In genomic region chr6:139778113-139778512, GRCh38 we compare ENCODE assay signal across 20 cellular contexts.
DNase-seq lines count a peak whose midpoint lies in the region; ATAC-seq, FAIRE-seq and TF ChIP-seq lines count a peak whose summit lies in the region.
"Had no signal": no experiment of that assay in that cellular context is flagged by ENCODE, and none has a peak within 500 bp of the region (broad histone marks: within the 10 kb centered on the region; RNA-seq: fewer than 3 reads in every experiment).

No MANE protein-coding gene starts in this region.

- H4K5ac ChIP-seq in H1 (ENCODE audit: insufficient read length, low read depth, low read length), result no peak overlapping the region

- H3K27ac ChIP-seq in H1 (ENCODE audit: low read depth, low read length) (no peak overlapping the region), brain microvascular endothelial cell (no peak overlapping the region)
- H3K27ac ChIP-seq: SJSA1, thoracic aorta had no signal

- no peak overlapping the region for H3K9ac ChIP-seq in H1 (replicated peaks in 1 of 4; ENCODE audit: extremely low read depth in 1 of 4, low read depth in 3 of 4, low read length in 3 of 4)

- H3K18ac ChIP-seq in H1 (ENCODE audit: extremely low read depth, low read length), result no peak overlapping the region

- no peaks in the 10 kb centered on the region for H3K79me2 ChIP-seq in H1 (ENCODE audit: control insufficient read depth in 1 of 2, insufficient read depth in 2 of 2, low read length in 2 of 2)

- no peak overlapping the region for H3K4me3 Mint-ChIP-seq in nephron
- H3K4me3 Mint-ChIP-seq: activated B cell treated with CpG ODN at 0.5 μM for 24 hours; activated CD8-positive, alpha-beta T cell treated with anti-CD3 and anti-CD28 coated beads, Interleukin-2, amount 10 ng/mL, durations not matched to agents 7 days and 5 days; activated naive CD4-positive, alpha-beta T cell treated with anti-CD3 and anti-CD28 coated beads, Interleukin-2, amount 50 U/mL, for 24 hours; activated T-cell treated with anti-CD3 and anti-CD28 coated beads, Interleukin-2, amount 50 U/mL, for 72 hours; T-helper 2 cell treated with Interferon-gamma antibody and Interleukin-4, amounts not matched to agents 5 μg/mL and 100 μg/mL, for 36 hours had no signal

- TF ChIP-seq CTCF in H1 (IDR thresholded peaks at IDR 0.05; ENCODE audit: control extremely low read depth in 1 of 3, insufficient read depth in 1 of 3, low read depth in 1 of 3, low read length in 3 of 3), result no peak
- TF ChIP-seq CTCF in nephron (IDR thresholded peaks at IDR 0.05; ENCODE audit: unreplicated experiment in 3 of 3), result no peak
- TF ChIP-seq CTCF in brain microvascular endothelial cell (IDR thresholded peaks at IDR 0.05; ENCODE audit: low read depth, low read length, missing control alignments), result no peak

- no peak overlapping the region for H3K4me2 ChIP-seq in H1 (ENCODE audit: insufficient read depth in 1 of 2, low read depth in 2 of 2, low read length in 2 of 2)

- no peaks in the 10 kb centered on the region for H4K20me1 ChIP-seq in H1 (replicated peaks in 1 of 2; ENCODE audit: control insufficient read depth in 1 of 2, insufficient read depth in 2 of 2, low read length in 2 of 2)

- H3K27me3 Mint-ChIP-seq in nephron (ENCODE audit: low read depth), result no peaks in the 10 kb centered on the region
- H3K27me3 Mint-ChIP-seq: activated B cell treated with CpG ODN at 0.5 μM for 24 hours had no signal

- H3K36me3 Mint-ChIP-seq in nephron (ENCODE audit: low read depth), result no peaks in the 10 kb centered on the region
- H3K36me3 Mint-ChIP-seq: activated naive CD4-positive, alpha-beta T cell treated with anti-CD3 and anti-CD28 coated beads, Interleukin-2, amount 50 U/mL, for 24 hours had no signal

- H3K23me2 ChIP-seq in H1 (ENCODE audit: low read depth, low read length), result no peaks in the 10 kb centered on the region

- H2BK12ac ChIP-seq in H1 (ENCODE audit: low read depth, low read length), result 0 out of 2 replicates have a peak overlapping the region, but pooled peaks have one; percentile 55

- in situ Hi-C loops in brain microvascular endothelial cell (cut with HindIII; ENCODE audit: low pct_ligation_motif_present, low sequenced_read_pairs), result no loop called here

- CTCF ChIA-PET in H1 (lab: Charles Lee; ENCODE audit: partially characterized antibody), result interaction anchor here (0.9 kb wide), 1 partner anchor 17 kb away, joined by 4 read pairs; no protein-coding TSS in a partner anchor

- no peak for TF ChIP-seq EP300 in H1 (IDR thresholded peaks at IDR 0.05; ENCODE audit: borderline replicate concordance in 1 of 2, low read depth in 2 of 2, low read length in 2 of 2)

- intact Hi-C loops in Right ventricle myocardium superior (cut with DNase I), result no loop called here
- intact Hi-C loops in Right ventricle myocardium inferior (cut with DNase I), result loop anchor here (10.0 kb wide), 1 partner anchor 263 kb away; no protein-coding TSS in a partner anchor

- no peak overlapping the region for H3K4me3 ChIP-seq in H1 (ENCODE audit: extremely low read depth in 1 of 4, insufficient read depth in 2 of 4, low read depth in 3 of 4, low read length in 4 of 4)
- no peak overlapping the region for H3K4me3 ChIP-seq in brain microvascular endothelial cell (ENCODE audit: low read depth, low read length)
- H3K4me3 ChIP-seq: SJSA1, thoracic aorta had no signal

- no peak overlapping the region for H3K4ac ChIP-seq in H1 (replicated peaks; ENCODE audit: insufficient read length, low read depth, low read length)

- H3K4me1 ChIP-seq in H1 (replicated peaks in 1 of 4; ENCODE audit: control insufficient read depth in 3 of 4, insufficient read depth in 4 of 4, low read length in 3 of 4), result peaks cover 0 to 17% (median 3%) of the 10 kb centered on the region in 4 experiments; a peak in 3 of 7 replicates

- no peak overlapping the region for H4K91ac ChIP-seq in H1 (replicated peaks; ENCODE audit: insufficient read length, low read length)

- no peak overlapping the region for H3K14ac ChIP-seq in H1 (ENCODE audit: insufficient read length)

- no peaks in the 10 kb centered on the region for H3K27me3 ChIP-seq in H1 (replicated peaks in 1 of 4; ENCODE audit: control insufficient read depth in 3 of 4, extremely low read depth in 1 of 4, insufficient read depth in 3 of 4, low read length in 3 of 4)
- H3K27me3 ChIP-seq in brain microvascular endothelial cell (replicated peaks), result no peaks in the 10 kb centered on the region
- H3K27me3 ChIP-seq: SJSA1 had no signal

- ATAC-seq in Right ventricle myocardium superior (ENCODE audit: poor library complexity) (peak; percentile 34), Right ventricle myocardium inferior (no peak)
- ATAC-seq: activated CD8-positive, alpha-beta T cell treated with anti-CD3 and anti-CD28 coated beads, Interleukin-2, amount 10 ng/mL, durations not matched to agents 7 days and 5 days; activated T-cell treated with anti-CD3 and anti-CD28 coated beads, Interleukin-2, amount 50 U/mL, for 72 hours had no signal

- no peak overlapping the region for H2BK5ac ChIP-seq in H1 (ENCODE audit: low read depth, low read length)

- no peak overlapping the region for H2BK15ac ChIP-seq in H1 (ENCODE audit: low read length)

- TF ChIP-seq RAD21 in H1 (IDR thresholded peaks at IDR 0.05 in 1 of 2, conservative IDR thresholded peaks at IDR 0.05 in 1 of 2; ENCODE audit: low read depth in 2 of 2, low read length in 2 of 2), result no peak

- H2BK120ac ChIP-seq in H1 (replicated peaks; ENCODE audit: low read depth, low read length), result no peak overlapping the region

- DNase-seq in Right ventricle myocardium superior (no peak), Right ventricle myocardium inferior (ENCODE audit: missing footprints) (no peak), H1 (ENCODE audit: low read depth in 1 of 2, low spot score in 2 of 2) (no peak), brain microvascular endothelial cell (no peak), pons (ENCODE audit: low spot score) (no peak), NCI-H2081 (lab: John Stamatoyannopoulos, UW) (no peak), NCI-H1694 (lab: John Stamatoyannopoulos, UW) (no peak)
- DNase-seq: activated B cell treated with CpG ODN at 0.5 μM for 24 hours; activated CD8-positive, alpha-beta T cell treated with anti-CD3 and anti-CD28 coated beads, Interleukin-2, amount 10 ng/mL, durations not matched to agents 7 days and 5 days; activated T-cell treated with anti-CD3 and anti-CD28 coated beads, Interleukin-2, amount 50 U/mL, for 72 hours; cortex of kidney; foreskin melanocyte; OCI-M1 had no signal

- 82% methylated on average over 4 of the region's 4 CpGs; no CpG with 5 or more reads in 1 of the 2 experiments for WGBS in H1 (ENCODE audit: extremely low coverage in 1 of 2, insufficient coverage in 1 of 2, insufficient read length in 1 of 2, insufficient replicate concordance in 2 of 2, low coverage in 1 of 2, low lambda C conversion rate in 2 of 2, missing lambda C conversion rate in 1 of 2), 2 experiments

- H3K9me3 ChIP-seq in H1 (ENCODE audit: insufficient read depth in 2 of 2, low read depth in 1 of 2, low read length in 1 of 2), result no peaks in the 10 kb centered on the region
- H3K9me3 ChIP-seq: thoracic aorta had no signal

- H3K56ac ChIP-seq in H1 (replicated peaks; ENCODE audit: insufficient read length, low read depth, low read length), result no peak overlapping the region

- no peak overlapping the region for H2BK20ac ChIP-seq in H1 (ENCODE audit: low read length)

- H3K36me3 ChIP-seq in H1 (ENCODE audit: control insufficient read depth in 2 of 4, insufficient read depth in 4 of 4, low read length in 3 of 4), result no peaks in the 10 kb centered on the region
- no peaks in the 10 kb centered on the region for H3K36me3 ChIP-seq in brain microvascular endothelial cell (replicated peaks)
- H3K36me3 ChIP-seq: SJSA1, thoracic aorta had no signal

- peak overlapping the region; percentile 12 to 62 (median 60) for H3K27ac Mint-ChIP-seq in nephron
- H3K27ac Mint-ChIP-seq: activated B cell treated with CpG ODN at 0.5 μM for 24 hours; activated CD8-positive, alpha-beta T cell treated with anti-CD3 and anti-CD28 coated beads, Interleukin-2, amount 10 ng/mL, durations not matched to agents 7 days and 5 days; activated naive CD4-positive, alpha-beta T cell treated with anti-CD3 and anti-CD28 coated beads, Interleukin-2, amount 50 U/mL, for 24 hours; activated T-cell treated with anti-CD3 and anti-CD28 coated beads, Interleukin-2, amount 50 U/mL, for 72 hours; T-helper 2 cell treated with Interferon-gamma antibody and Interleukin-4, amounts not matched to agents 5 μg/mL and 100 μg/mL, for 36 hours had no signal

- POLR2A ChIA-PET in H1 (lab: Charles Lee; ENCODE audit: partially characterized antibody), result interaction anchor here (1.4 kb wide), 1 partner anchor 403 kb away, joined by 5 read pairs; the partner anchor contains the start of gene CITED2

- no peak for TF ChIP-seq POLR2A in H1 (IDR thresholded peaks at IDR 0.05; ENCODE audit: control extremely low read depth in 1 of 2, low read depth in 2 of 2, low read length in 2 of 2)

- peaks cover 42% of the 10 kb centered on the region for H3K4me1 Mint-ChIP-seq in nephron
- H3K4me1 Mint-ChIP-seq: activated B cell treated with CpG ODN at 0.5 μM for 24 hours; activated naive CD4-positive, alpha-beta T cell treated with anti-CD3 and anti-CD28 coated beads, Interleukin-2, amount 50 U/mL, for 24 hours had no signal

- no peak overlapping the region for H2AK5ac ChIP-seq in H1 (ENCODE audit: low read depth, low read length)

- no peak overlapping the region; the same call in 1 of the 2 replicates for H2AFZ ChIP-seq in H1 (ENCODE audit: low read length)

- H3K79me1 ChIP-seq in H1 (ENCODE audit: low read depth, low read length), result no peaks in the 10 kb centered on the region

- H4K8ac ChIP-seq in H1 (ENCODE audit: extremely low read depth, insufficient read depth, low read length), result no peak overlapping the region

- H3K23ac ChIP-seq in H1 (ENCODE audit: insufficient read length), result no peak overlapping the region

- no peaks in the 10 kb centered on the region for H3K9me3 Mint-ChIP-seq in nephron
- H3K9me3 Mint-ChIP-seq: activated B cell treated with CpG ODN at 0.5 μM for 24 hours; activated naive CD4-positive, alpha-beta T cell treated with anti-CD3 and anti-CD28 coated beads, Interleukin-2, amount 50 U/mL, for 24 hours; activated T-cell treated with anti-CD3 and anti-CD28 coated beads, Interleukin-2, amount 50 U/mL, for 72 hours; T-helper 2 cell treated with Interferon-gamma antibody and Interleukin-4, amounts not matched to agents 5 μg/mL and 100 μg/mL, for 36 hours had no signal

- no peak for FAIRE-seq in H1 (lab: Jason Lieb, UNC)
- FAIRE-seq: endothelial cell of umbilical vein, GM12891 had no signal

TF ChIP-seq in H1, 55 proteins besides CTCF, POLR2A, EP300 and RAD21 (continues in another document):
- TF ChIP-seq JUND (IDR thresholded peaks at IDR 0.05; ENCODE audit: low read length), result no peak
- no peak for TF ChIP-seq RNF2 (IDR thresholded peaks at IDR 0.05; ENCODE audit: borderline replicate concordance, low read depth, low read length, missing control alignments, poor library complexity, severe bottlenecking)
- no peak for TF ChIP-seq HDAC6 (IDR thresholded peaks at IDR 0.05; ENCODE audit: low read depth, low read length)
- TF ChIP-seq RBBP5 (IDR thresholded peaks at IDR 0.05; ENCODE audit: borderline replicate concordance, low read depth, low read length), result no peak
- TF ChIP-seq BCL11A (IDR thresholded peaks at IDR 0.05; ENCODE audit: low read depth in 2 of 2, low read length in 2 of 2), result no peak
- TF ChIP-seq SP2 (IDR thresholded peaks at IDR 0.05; ENCODE audit: low read length), result no peak
- TF ChIP-seq CEBPB (IDR thresholded peaks at IDR 0.05; ENCODE audit: low read depth, low read length), result no peak
